In genomic region chr2:200308001-200308400, GRCh38 we compare ENCODE assay signal across 8 cellular contexts. TPM values are rescaled to one million over a fixed set of nuclear protein-coding genes. Genes with fewer than 3 reads are reported as not detected.
DNase-seq lines count a peak whose midpoint lies in the region; ATAC-seq, FAIRE-seq and TF ChIP-seq lines count a peak whose summit lies in the region.

No MANE protein-coding gene starts in this region.

- 7% methylated on average over 6 of the region's 6 CpGs; no CpG with 5 or more reads in 1 of the 2 experiments for WGBS in H1 (ENCODE audit: extremely low coverage in 1 of 2, insufficient coverage in 1 of 2, insufficient read length in 1 of 2, insufficient replicate concordance in 2 of 2, low coverage in 1 of 2, low lambda C conversion rate in 2 of 2, missing lambda C conversion rate in 1 of 2), 2 experiments

- peak overlapping the region; percentile 85 for H3K4me3 ChIP-seq in PC-3 (ENCODE audit: low read length)
- H3K4me3 ChIP-seq in H1 (ENCODE audit: extremely low read depth in 1 of 4, insufficient read depth in 2 of 4, low read depth in 3 of 4, low read length in 4 of 4), result peak overlapping the region; percentile 75 to 87 (median 80)
- H3K4me3 ChIP-seq in neuron (ENCODE audit: low read length), result peak overlapping the region; percentile 56

- no peak for FAIRE-seq in H1 (lab: Jason Lieb, UNC)

- ATAC-seq in PC-3 (no peak), GM18519 (IDR thresholded peaks at IDR 0.05; ENCODE audit: low FRiP score, unreplicated experiment) (no peak), GM18909 (IDR thresholded peaks at IDR 0.05; ENCODE audit: poor library complexity, unreplicated experiment) (no peak)

- TSS peak; percentile 33 for BruUV-seq in PC-3 (replicated peaks; lab: Mats Ljungman, UMichigan)

- H3K36me3 ChIP-seq in PC-3 (ENCODE audit: low read depth, low read length) (no peaks in the 10 kb centered on the region), H1 (ENCODE audit: control insufficient read depth in 2 of 4, insufficient read depth in 4 of 4, low read length in 3 of 4) (no peaks in the 10 kb centered on the region; a peak in 1 of 8 replicates), neuron (ENCODE audit: insufficient read depth, low read length) (no peaks in the 10 kb centered on the region)

- H2AK5ac ChIP-seq in H1 (ENCODE audit: low read depth, low read length), result no peak overlapping the region

- no peak for TF ChIP-seq EP300 in H1 (IDR thresholded peaks at IDR 0.05; ENCODE audit: borderline replicate concordance in 1 of 2, low read depth in 2 of 2, low read length in 2 of 2)

- DNase-seq in DMS53 (lab: John Stamatoyannopoulos, UW) (peak; percentile 42), PC-3 (peak; percentile 24), H1 (ENCODE audit: low read depth in 1 of 2, low spot score in 2 of 2) (no peak), AG08396 (ENCODE audit: low spot score) (no peak), hippocampal formation (lab: John Stamatoyannopoulos, UW) (no peak)

- H3K79me2 ChIP-seq in PC-3 (ENCODE audit: low read length), result peaks cover 91% of the 10 kb centered on the region
- H3K79me2 ChIP-seq in H1 (ENCODE audit: control insufficient read depth in 1 of 2, insufficient read depth in 2 of 2, low read length in 2 of 2), result peaks cover 45 to 79% of the 10 kb centered on the region in 2 experiments

- H3K79me1 ChIP-seq in H1 (ENCODE audit: low read depth, low read length), result peaks cover 4% of the 10 kb centered on the region

- H3K4ac ChIP-seq in H1 (replicated peaks; ENCODE audit: insufficient read length, low read depth, low read length), result no peak overlapping the region

- H2AFZ ChIP-seq in PC-3 (ENCODE audit: low read length) (no peak overlapping the region), H1 (ENCODE audit: low read length) (no peak overlapping the region), neuron (ENCODE audit: low read depth, low read length) (peak overlapping the region; percentile 83)

- peaks cover 61% of the 10 kb centered on the region for H3K4me1 ChIP-seq in PC-3 (ENCODE audit: insufficient read depth, low read length)
- peaks cover 13 to 27% (median 22%) of the 10 kb centered on the region in 4 experiments; a peak in 6 of 7 replicates for H3K4me1 ChIP-seq in H1 (replicated peaks in 1 of 4; ENCODE audit: control insufficient read depth in 3 of 4, insufficient read depth in 4 of 4, low read length in 3 of 4)
- H3K4me1 ChIP-seq in neuron (ENCODE audit: insufficient read depth, low read length), result peaks cover 48% of the 10 kb centered on the region

- H3K9ac ChIP-seq in PC-3 (ENCODE audit: low read length) (peak overlapping the region; percentile 80), H1 (replicated peaks in 1 of 4; ENCODE audit: extremely low read depth in 1 of 4, low read depth in 3 of 4, low read length in 3 of 4) (peak overlapping the region in 1 of 4 experiments; percentile 64; a peak in 1 of 7 replicates)

- no peaks in the 10 kb centered on the region for H3K27me3 ChIP-seq in PC-3 (ENCODE audit: low read length)
- no peaks in the 10 kb centered on the region for H3K27me3 ChIP-seq in H1 (replicated peaks in 1 of 4; ENCODE audit: control insufficient read depth in 3 of 4, extremely low read depth in 1 of 4, insufficient read depth in 3 of 4, low read length in 3 of 4)
- H3K27me3 ChIP-seq in neuron (ENCODE audit: insufficient read depth, low read length), result no peaks in the 10 kb centered on the region

- H4K91ac ChIP-seq in H1 (replicated peaks; ENCODE audit: insufficient read length, low read length), result no peak overlapping the region

- H3K18ac ChIP-seq in H1 (ENCODE audit: extremely low read depth, low read length), result no peak overlapping the region

- no peak overlapping the region for H2BK20ac ChIP-seq in H1 (ENCODE audit: low read length)

- H3K9me3 ChIP-seq in PC-3 (ENCODE audit: low read length) (no peaks in the 10 kb centered on the region), H1 (ENCODE audit: insufficient read depth in 2 of 2, low read depth in 1 of 2, low read length in 1 of 2) (no peaks in the 10 kb centered on the region), neuron (ENCODE audit: low read length) (no peaks in the 10 kb centered on the region)

- no peak for TF ChIP-seq POLR2A in H1 (IDR thresholded peaks at IDR 0.05; ENCODE audit: control extremely low read depth in 1 of 2, low read depth in 2 of 2, low read length in 2 of 2)

- H4K20me1 ChIP-seq in PC-3 (ENCODE audit: low read length) (peaks cover 51% of the 10 kb centered on the region), H1 (replicated peaks in 1 of 2; ENCODE audit: control insufficient read depth in 1 of 2, insufficient read depth in 2 of 2, low read length in 2 of 2) (no peaks in the 10 kb centered on the region)

- intact Hi-C loops in PC-3 (cut with micrococcal nuclease), result loop anchor here (2.0 to 5.0 kb wide), 3 partner anchors 67 to 173 kb away; no protein-coding TSS in a partner anchor

- H3K4me2 ChIP-seq in PC-3 (ENCODE audit: low read length) (peak overlapping the region; percentile 89), H1 (ENCODE audit: insufficient read depth in 1 of 2, low read depth in 2 of 2, low read length in 2 of 2) (peak overlapping the region; percentile 74 to 95)

- H3K56ac ChIP-seq in H1 (replicated peaks; ENCODE audit: insufficient read length, low read depth, low read length), result peak overlapping the region; percentile 78

- peaks cover 9% of the 10 kb centered on the region for H3K23me2 ChIP-seq in H1 (ENCODE audit: low read depth, low read length)

- H3K14ac ChIP-seq in H1 (ENCODE audit: insufficient read length), result no peak overlapping the region

- no peak for TF ChIP-seq RAD21 in H1 (IDR thresholded peaks at IDR 0.05 in 1 of 2, conservative IDR thresholded peaks at IDR 0.05 in 1 of 2; ENCODE audit: low read depth in 2 of 2, low read length in 2 of 2)

- H4K8ac ChIP-seq in H1 (ENCODE audit: extremely low read depth, insufficient read depth, low read length), result no peak overlapping the region

- H2BK15ac ChIP-seq in H1 (ENCODE audit: low read length), result no peak overlapping the region

- no peak overlapping the region for H2BK5ac ChIP-seq in H1 (ENCODE audit: low read depth, low read length)

- TF ChIP-seq CTCF in PC-3 (conservative IDR thresholded peaks at IDR 0.05; ENCODE audit: low read depth, low read length) (no peak), H1 (IDR thresholded peaks at IDR 0.05; ENCODE audit: control extremely low read depth in 1 of 3, insufficient read depth in 1 of 3, low read depth in 1 of 3, low read length in 3 of 3) (no peak)

- CTCF ChIA-PET in PC-3 (lab: Charles Lee), result no interaction called here
- CTCF ChIA-PET in H1 (lab: Charles Lee; ENCODE audit: partially characterized antibody), result no interaction called here

- no peak overlapping the region for H2BK120ac ChIP-seq in H1 (replicated peaks; ENCODE audit: low read depth, low read length)

- POLR2A ChIA-PET in PC-3 (lab: Charles Lee; ENCODE audit: unreplicated experiment), result interaction anchor here (1.1 kb wide), 1 partner anchor 12 kb away, joined by 5 read pairs; no protein-coding TSS in a partner anchor
- POLR2A ChIA-PET in H1 (lab: Charles Lee; ENCODE audit: partially characterized antibody), result interaction anchor here (1.0 to 1.6 kb wide), 4 partner anchors 15 to 52 kb away, joined by 3 to 5 read pairs (median 3); no protein-coding TSS in a partner anchor

- peak overlapping the region; percentile 62 for H4K5ac ChIP-seq in H1 (ENCODE audit: insufficient read length, low read depth, low read length)

- no peak overlapping the region for H2BK12ac ChIP-seq in H1 (ENCODE audit: low read depth, low read length)

- no peaks in the 10 kb centered on the region for H3K9me2 ChIP-seq in PC-3 (replicated peaks; ENCODE audit: low read length)

- H3K23ac ChIP-seq in H1 (ENCODE audit: insufficient read length), result no peak overlapping the region

- H3K27ac ChIP-seq in PC-3 (ENCODE audit: low read length) (peak overlapping the region; percentile 53), H1 (ENCODE audit: low read depth, low read length) (no peak overlapping the region)

- peaks cover 9% of the 10 kb centered on the region for H3F3A ChIP-seq in PC-3 (ENCODE audit: low read length, unreplicated experiment)

TF ChIP-seq in H1, 55 proteins besides CTCF, POLR2A, EP300 and RAD21 (continues in another document):
- TF ChIP-seq CREB1 (IDR thresholded peaks at IDR 0.05), result no peak
- TF ChIP-seq ASH2L (IDR thresholded peaks at IDR 0.05; ENCODE audit: low read length), result no peak
- TF ChIP-seq SP1 (IDR thresholded peaks at IDR 0.05; ENCODE audit: low read depth, low read length), result no peak
- TF ChIP-seq BACH1 (IDR thresholded peaks at IDR 0.05; ENCODE audit: low read length), result no peak
- TF ChIP-seq JUND (IDR thresholded peaks at IDR 0.05; ENCODE audit: low read length), result no peak
- TF ChIP-seq HDAC2 (IDR thresholded peaks at IDR 0.05; ENCODE audit: borderline replicate concordance in 1 of 2, low read depth in 2 of 2, low read length in 2 of 2), result no peak
- TF ChIP-seq EZH2 (IDR thresholded peaks at IDR 0.05; ENCODE audit: low read depth, low read length, severe bottlenecking), result no peak
- no peak for TF ChIP-seq TBP (IDR thresholded peaks at IDR 0.05; ENCODE audit: low read depth, low read length)
- TF ChIP-seq RXRA (IDR thresholded peaks at IDR 0.05; ENCODE audit: insufficient read depth, low read depth, low read length), result no peak
- no peak for TF ChIP-seq TCF12 (IDR thresholded peaks at IDR 0.05; ENCODE audit: low read depth, low read length)
- no peak for TF ChIP-seq TAF7 (optimal IDR thresholded peaks at IDR 0.05; ENCODE audit: borderline replicate concordance, low read depth, low read length)
- no peak for TF ChIP-seq FOSL1 (IDR thresholded peaks at IDR 0.05; ENCODE audit: insufficient read depth, low read depth, low read length)
- TF ChIP-seq RNF2 (IDR thresholded peaks at IDR 0.05; ENCODE audit: borderline replicate concordance, low read depth, low read length, missing control alignments, poor library complexity, severe bottlenecking), result no peak
- TF ChIP-seq SP4 (IDR thresholded peaks at IDR 0.05; ENCODE audit: low read length), result no peak
- TF ChIP-seq ATF3 (IDR thresholded peaks at IDR 0.05; ENCODE audit: insufficient read depth, low read depth, low read length), result no peak
- no peak for TF ChIP-seq HDAC6 (IDR thresholded peaks at IDR 0.05; ENCODE audit: low read depth, low read length)

RNA-seq across cellular contexts. Expression of gene SPATS2L, which starts 1.5 kb away (rescaled TPM):
- total RNA-seq in PC-3 (2014; rRNA removed), result 144 and 174 TPM in 2 replicates
- 177 and 189 TPM in 2 replicates for total RNA-seq in H1 (2021; fragmentation: NEBNext Ultra II Directional; extraction: Animal tissue kit (Norgen Biotek cat#: 25700))
- 55.3 and 67.3 TPM in 2 replicates for polyA plus RNA-seq in H1 (2011; rRNA removed)
- polyA plus RNA-seq in H1 (2011; cell fraction: cytosol; rRNA removed), result 93.6 TPM
- 196 TPM for polyA plus RNA-seq in H1 (2011; cell fraction: nucleus; rRNA removed)
- polyA plus RNA-seq in H1 (2012, experiment 1 of 2), result 106 to 126 TPM (median 119 TPM) in 4 replicates
- 30.9 TPM for polyA plus RNA-seq in H1 (2012, experiment 2 of 2)
- 376 TPM for polyA plus RNA-seq in H1 (2013, experiment 1 of 2)
- polyA plus RNA-seq in H1 (2013, experiment 2 of 2), result 381 TPM
- 116 and 136 TPM in 2 replicates for polyA minus RNA-seq in H1 (2011; rRNA and poly(A)+ RNA removed)
- 78.2 TPM for polyA minus RNA-seq in H1 (2011; cell fraction: cytosol; rRNA and poly(A)+ RNA removed)
- polyA minus RNA-seq in H1 (2011; cell fraction: nucleus; rRNA and poly(A)+ RNA removed), result 202 TPM

Comparison
In these comparisons a context has a peak if more than half of its experiments do, and no peak if none do; other contexts are left out.
1. DNase-seq: peak in DMS53 (single experiment) and PC-3 (single experiment); none in H1 (0 of 2), AG08396 (single experiment) and hippocampal formation (0 of 2).
2. Peak in every context shown above with its lines, with median percentiles within 50 percentile points of each other: H3K4me3 ChIP-seq.